ENCODE assay signal across 12 cellular contexts in the genomic region with DNA sequence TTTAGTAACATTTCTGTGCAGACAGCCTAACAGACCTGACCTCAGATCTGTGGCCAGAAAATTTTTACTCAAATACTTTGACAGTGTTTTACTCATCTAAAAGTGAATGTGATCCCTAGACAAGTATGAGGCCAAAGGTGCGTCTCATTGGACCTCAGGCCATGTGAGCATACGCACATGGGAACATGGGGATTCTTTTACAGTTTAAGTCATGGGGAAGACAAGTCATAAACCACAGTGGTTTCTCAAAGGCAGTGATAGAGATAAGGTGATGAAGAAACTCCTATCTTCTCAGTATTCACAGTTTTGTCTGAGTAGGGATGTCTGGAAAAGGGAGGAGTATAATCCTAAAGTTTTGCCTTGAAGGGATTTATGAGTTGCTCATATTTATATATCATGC.
DNase-seq lines count a peak whose midpoint lies in the region; ATAC-seq, FAIRE-seq and TF ChIP-seq lines count a peak whose summit lies in the region.
"Had no signal": no experiment of that assay in that cellular context is flagged by ENCODE, and none has a peak within 500 bp of the region (broad histone marks: within the 10 kb centered on the region; RNA-seq: fewer than 3 reads in every experiment).

No MANE protein-coding gene starts in this region.

- H2AFZ ChIP-seq in HepG2 (ENCODE audit: low read length) (no peak overlapping the region), MM.1S (ENCODE audit: low read length) (no peak overlapping the region)

- H4K20me1 ChIP-seq in HepG2 (ENCODE audit: insufficient read depth, low read length) = peaks cover 100% of the 10 kb centered on the region
- H4K20me1 ChIP-seq in MM.1S (ENCODE audit: insufficient read depth, low read length) = peaks cover 3% of the 10 kb centered on the region; the same call in 1 of the 2 replicates

- FAIRE-seq in HepG2 (lab: Jason Lieb, UNC) = no peak
- FAIRE-seq: endothelial cell of umbilical vein, islet of Langerhans, pancreas had no signal

- no peak overlapping the region for H3K4me3 ChIP-seq in HepG2 (replicated peaks in 1 of 3; ENCODE audit: insufficient read depth in 1 of 3, low read depth in 2 of 3, low read length in 3 of 3)
- H3K4me3 ChIP-seq in right lobe of liver = no peak overlapping the region
- no peak overlapping the region for H3K4me3 ChIP-seq in MM.1S (ENCODE audit: low read length)
- H3K4me3 ChIP-seq in fibroblast of mammary gland (ENCODE audit: control insufficient read depth, low read depth, low read length) = no peak overlapping the region
- H3K4me3 ChIP-seq: BLaER1, pancreas had no signal

- intact Hi-C loops in HepG2 (cut with micrococcal nuclease; ENCODE audit: unreplicated experiment) (no loop called here), right lobe of liver (cut with DNase I) (no loop called here)

- H3K27ac ChIP-seq in HepG2 (ENCODE audit: extremely low read length, insufficient read depth, low read length) (peak overlapping the region; percentile 9), right lobe of liver (peak overlapping the region in 1 of 3 donors; percentile 21), MM.1S (ENCODE audit: low read length) (no peak overlapping the region)
- H3K27ac ChIP-seq: BLaER1, pancreas had no signal

- H3K9me3 Mint-ChIP-seq in stimulated activated naive CD8-positive, alpha-beta T cell treated with anti-CD3 and anti-CD28 coated beads, Interleukin-15, Interleukin-2, amounts not matched to agents 100 ng/mL and 50 ng/mL, for 24 hours = no peaks in the 10 kb centered on the region

- H3K27ac Mint-ChIP-seq in stimulated activated naive CD8-positive, alpha-beta T cell treated with anti-CD3 and anti-CD28 coated beads, Interleukin-15, Interleukin-2, amounts not matched to agents 100 ng/mL and 50 ng/mL, for 24 hours = peak overlapping the region; percentile 30

- H3K79me2 ChIP-seq in HepG2 (ENCODE audit: insufficient read depth, low read length) = peaks cover 99% of the 10 kb centered on the region
- peaks cover 99% of the 10 kb centered on the region for H3K79me2 ChIP-seq in MM.1S (ENCODE audit: low read length)

- no peak for ATAC-seq in HepG2
- no peak for ATAC-seq in right lobe of liver
- no peak for ATAC-seq in HG03175 (IDR thresholded peaks at IDR 0.05; ENCODE audit: unreplicated experiment)
- ATAC-seq: pancreas had no signal

- no peak overlapping the region for H3K4me3 Mint-ChIP-seq in stimulated activated naive CD8-positive, alpha-beta T cell treated with anti-CD3 and anti-CD28 coated beads, Interleukin-15, Interleukin-2, amounts not matched to agents 100 ng/mL and 50 ng/mL, for 24 hours

- peaks cover 13% of the 10 kb centered on the region for H3K36me3 Mint-ChIP-seq in stimulated activated naive CD8-positive, alpha-beta T cell treated with anti-CD3 and anti-CD28 coated beads, Interleukin-15, Interleukin-2, amounts not matched to agents 100 ng/mL and 50 ng/mL, for 24 hours (ENCODE audit: low read depth)

- no peak for TF ChIP-seq RAD21 in HepG2 (CRISPR knock-in tag; IDR thresholded peaks at IDR 0.05)

- H3K9me2 ChIP-seq in MM.1S (replicated peaks; ENCODE audit: insufficient read depth, low read length) = no peaks in the 10 kb centered on the region

- H3K9me3 ChIP-seq in HepG2 (ENCODE audit: low read length) (no peaks in the 10 kb centered on the region), right lobe of liver (no peaks in the 10 kb centered on the region), MM.1S (replicated peaks; ENCODE audit: insufficient read depth, low read length) (no peaks in the 10 kb centered on the region)
- H3K9me3 ChIP-seq: BLaER1, pancreas had no signal

- H3K4me1 Mint-ChIP-seq in stimulated activated naive CD8-positive, alpha-beta T cell treated with anti-CD3 and anti-CD28 coated beads, Interleukin-15, Interleukin-2, amounts not matched to agents 100 ng/mL and 50 ng/mL, for 24 hours (ENCODE audit: low read depth) = peaks cover 39% of the 10 kb centered on the region

- WGBS in HepG2 (ENCODE audit: low lambda C conversion rate) = 98% methylated on average over 2 of the region's 2 CpGs
- WGBS in right lobe of liver (ENCODE audit: insufficient coverage, low coverage, low lambda C conversion rate, missing lambda C conversion rate) = 67% methylated on average over 2 of the region's 2 CpGs

- POLR2A ChIA-PET in HepG2 (lab: Yijun Ruan, JAX) = no interaction called here

- H3K9ac ChIP-seq in HepG2 (ENCODE audit: insufficient read depth, low read depth, low read length) (no peak overlapping the region), MM.1S (ENCODE audit: low read length) (no peak overlapping the region)
- H3K9ac ChIP-seq: BLaER1 had no signal

- TF ChIP-seq EP300 in HepG2 (IDR thresholded peaks at IDR 0.05; ENCODE audit: low read depth in 2 of 2, low read length in 2 of 2) = no peak
- no peak for TF ChIP-seq EP300 in HepG2 (CRISPR knock-in tag; IDR thresholded peaks at IDR 0.05; ENCODE audit: borderline replicate concordance)

- no peak for DNase-seq in HepG2 (ENCODE audit: low spot score)
- no peak for DNase-seq in right lobe of liver
- DNase-seq in MM.1S = no peak
- peak; percentile 73 for DNase-seq in fibroblast of mammary gland (ENCODE audit: low read depth)
- no peak for DNase-seq in erythroblast (lab: John Stamatoyannopoulos, UW)
- DNase-seq in hippocampal formation (lab: John Stamatoyannopoulos, UW) = no peak
- DNase-seq: pancreas had no signal

- H3K4me2 ChIP-seq in HepG2 (ENCODE audit: low read depth, low read length) (no peak overlapping the region), MM.1S (ENCODE audit: low read depth, low read length) (peak overlapping the region; percentile 5; the same call in 1 of the 2 replicates)
- H3K4me2 ChIP-seq: BLaER1 had no signal

- H3F3A ChIP-seq in MM.1S (ENCODE audit: insufficient read depth, low read length) = peaks cover 14% of the 10 kb centered on the region

- in situ Hi-C loops in HepG2 (cut with HindIII; ENCODE audit: extremely low pct_ligation_motif_present, low pct_unique_long_range_greater_than_20kb) = no loop called here

- TF ChIP-seq POLR2A in HepG2 (IDR thresholded peaks at IDR 0.05; ENCODE audit: insufficient read depth in 1 of 2, low read depth in 2 of 2, low read length in 2 of 2) (no peak), right lobe of liver (IDR thresholded peaks at IDR 0.05) (no peak), erythroblast (IDR thresholded peaks at IDR 0.05; ENCODE audit: low read length) (no peak)

- H3K27me3 Mint-ChIP-seq in stimulated activated naive CD8-positive, alpha-beta T cell treated with anti-CD3 and anti-CD28 coated beads, Interleukin-15, Interleukin-2, amounts not matched to agents 100 ng/mL and 50 ng/mL, for 24 hours = no peaks in the 10 kb centered on the region

- CTCF ChIA-PET in HepG2 (lab: Yijun Ruan, JAX; ENCODE audit: low intra/inter-chr PET ratio, low total read pairs) = no interaction called here

- H3K27me3 ChIP-seq in HepG2 (ENCODE audit: control insufficient read depth in 1 of 2, insufficient read depth in 2 of 2, low read length in 2 of 2) (no peaks in the 10 kb centered on the region), right lobe of liver (no peaks in the 10 kb centered on the region), MM.1S (replicated peaks; ENCODE audit: insufficient read depth, low read length) (no peaks in the 10 kb centered on the region)
- H3K27me3 ChIP-seq: BLaER1, pancreas had no signal

- no peak for TF ChIP-seq CTCF in HepG2 (CRISPR knock-in tag; IDR thresholded peaks at IDR 0.05)
- no peak for TF ChIP-seq CTCF in right lobe of liver (IDR thresholded peaks at IDR 0.05)
- TF ChIP-seq CTCF in MM.1S (IDR thresholded peaks at IDR 0.05; ENCODE audit: low read length) = no peak
- no peak for TF ChIP-seq CTCF in fibroblast of mammary gland (conservative IDR thresholded peaks at IDR 0.05; ENCODE audit: control insufficient read depth, insufficient read depth, low read depth, low read length)

- H3K36me3 ChIP-seq in HepG2 (replicated peaks in 1 of 2; ENCODE audit: control insufficient read depth in 1 of 2, insufficient read depth in 2 of 2, low read length in 2 of 2) (peaks cover 14 to 48% of the 10 kb centered on the region in 2 experiments), right lobe of liver (no peaks in the 10 kb centered on the region), MM.1S (replicated peaks; ENCODE audit: insufficient read depth, low read length) (no peaks in the 10 kb centered on the region)
- H3K36me3 ChIP-seq: pancreas had no signal

- H3K4me1 ChIP-seq in HepG2 (ENCODE audit: insufficient read depth, low read length) = peaks cover 88% of the 10 kb centered on the region
- H3K4me1 ChIP-seq in right lobe of liver = peaks cover 0 to 53% (median 14%) of the 10 kb centered on the region in 4 donors
- peaks cover 19% of the 10 kb centered on the region for H3K4me1 ChIP-seq in MM.1S (ENCODE audit: low read length)
- H3K4me1 ChIP-seq: BLaER1 had no signal

- BruUV-seq in HepG2 (replicated peaks; lab: Mats Ljungman, UMichigan) = no TSS peak

TF ChIP-seq in HepG2, 621 proteins besides CTCF, POLR2A, EP300 and RAD21 (continues in another document):
- peak; percentile 54 for TF ChIP-seq RBM22 (optimal IDR thresholded peaks at IDR 0.05; ENCODE audit: low read length)
- TF ChIP-seq KDM1A (CRISPR knock-in tag; IDR thresholded peaks at IDR 0.05) = no peak
- TF ChIP-seq, protein P1, sequence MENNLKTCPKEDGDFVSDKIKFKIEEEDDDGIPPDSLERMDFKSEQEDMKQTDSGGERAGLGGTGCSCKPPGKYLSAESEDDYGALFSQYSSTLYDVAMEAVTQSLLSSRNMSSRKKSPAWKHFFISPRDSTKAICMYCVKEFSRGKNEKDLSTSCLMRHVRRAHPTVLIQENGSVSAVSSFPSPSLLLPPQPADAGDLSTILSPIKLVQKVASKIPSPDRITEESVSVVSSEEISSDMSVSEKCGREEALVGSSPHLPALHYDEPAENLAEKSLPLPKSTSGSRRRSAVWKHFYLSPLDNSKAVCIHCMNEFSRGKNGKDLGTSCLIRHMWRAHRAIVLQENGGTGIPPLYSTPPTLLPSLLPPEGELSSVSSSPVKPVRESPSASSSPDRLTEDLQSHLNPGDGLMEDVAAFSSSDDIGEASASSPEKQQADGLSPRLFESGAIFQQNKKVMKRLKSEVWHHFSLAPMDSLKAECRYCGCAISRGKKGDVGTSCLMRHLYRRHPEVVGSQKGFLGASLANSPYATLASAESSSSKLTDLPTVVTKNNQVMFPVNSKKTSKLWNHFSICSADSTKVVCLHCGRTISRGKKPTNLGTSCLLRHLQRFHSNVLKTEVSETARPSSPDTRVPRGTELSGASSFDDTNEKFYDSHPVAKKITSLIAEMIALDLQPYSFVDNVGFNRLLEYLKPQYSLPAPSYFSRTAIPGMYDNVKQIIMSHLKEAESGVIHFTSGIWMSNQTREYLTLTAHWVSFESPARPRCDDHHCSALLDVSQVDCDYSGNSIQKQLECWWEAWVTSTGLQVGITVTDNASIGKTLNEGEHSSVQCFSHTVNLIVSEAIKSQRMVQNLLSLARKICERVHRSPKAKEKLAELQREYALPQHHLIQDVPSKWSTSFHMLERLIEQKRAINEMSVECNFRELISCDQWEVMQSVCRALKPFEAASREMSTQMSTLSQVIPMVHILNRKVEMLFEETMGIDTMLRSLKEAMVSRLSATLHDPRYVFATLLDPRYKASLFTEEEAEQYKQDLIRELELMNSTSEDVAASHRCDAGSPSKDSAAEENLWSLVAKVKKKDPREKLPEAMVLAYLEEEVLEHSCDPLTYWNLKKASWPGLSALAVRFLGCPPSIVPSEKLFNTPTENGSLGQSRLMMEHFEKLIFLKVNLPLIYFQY (CRISPR knock-in tag; IDR thresholded peaks at IDR 0.05; ENCODE audit: borderline replicate concordance) = no peak
- TF ChIP-seq ZNF678 (CRISPR knock-in tag; IDR thresholded peaks at IDR 0.05) = no peak
